29 cellular contexts compared by ENCODE assay signal in the genomic region with DNA sequence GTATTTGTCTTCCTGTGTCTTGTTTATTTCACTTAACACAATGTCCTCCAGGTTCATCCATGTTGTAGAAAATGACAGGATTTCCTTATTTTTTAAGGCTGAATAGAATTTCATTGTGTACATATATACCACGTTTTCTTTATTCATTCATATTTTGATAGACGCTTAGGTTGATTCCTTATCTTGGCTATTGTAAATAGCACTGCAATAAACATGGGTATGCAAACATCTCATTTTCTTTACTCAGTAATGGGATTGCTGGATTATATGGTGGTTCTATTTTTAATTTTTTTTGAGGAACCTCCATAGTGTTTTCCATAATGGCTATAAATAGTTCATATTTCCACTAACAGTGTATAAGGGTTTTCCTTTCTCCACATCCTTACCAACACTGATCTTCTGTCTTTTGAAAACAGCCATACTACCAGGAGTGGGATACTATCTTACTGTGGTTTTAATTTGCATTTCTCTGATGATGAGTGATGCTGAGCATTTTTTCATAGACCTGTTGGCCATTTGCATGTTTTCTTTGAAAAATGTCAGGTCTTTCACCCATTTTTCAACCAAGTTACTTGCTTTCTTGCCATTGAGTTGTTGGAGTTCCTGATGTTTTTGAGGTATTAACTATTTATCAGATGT. TPM values are rescaled to one million over a fixed set of nuclear protein-coding genes. Genes with fewer than 3 reads are reported as not detected.
A peak's percentile ranks its signal among the peaks of the same experiment; 100 is the strongest.
DNase-seq lines count a peak whose midpoint lies in the region; ATAC-seq, FAIRE-seq and TF ChIP-seq lines count a peak whose summit lies in the region.
"Had no signal": no experiment of that assay in that cellular context is flagged by ENCODE, and none has a peak within 500 bp of the region (broad histone marks: within the 10 kb centered on the region; RNA-seq: fewer than 3 reads in every experiment).

No MANE protein-coding gene starts in this region.

- peaks cover 4% of the 10 kb centered on the region for H3K9me3 Mint-ChIP-seq in activated CD4-positive, alpha-beta T cell treated with anti-CD3 and anti-CD28 coated beads, Interleukin-2, amount 10 ng/mL, durations not matched to agents 7 days and 5 days
- H3K9me3 Mint-ChIP-seq in CD8-positive, alpha-beta memory T cell, result no peaks in the 10 kb centered on the region
- H3K9me3 Mint-ChIP-seq in activated T-helper 17 cell treated with anti-CD3 and anti-CD28 coated beads, Interleukin-2, amount 50 U/mL, for 72 hours, result no peaks in the 10 kb centered on the region
- H3K9me3 Mint-ChIP-seq in naive thymus-derived CD4-positive, alpha-beta T cell, result no peaks in the 10 kb centered on the region
- H3K9me3 Mint-ChIP-seq: dendritic cell treated with granulocyte-macrophage colony-stimulating factor and Interleukin-4, amounts not matched to agents 40 ng/mL and 50 ng/mL, for 4 days; naive B cell had no signal

- H3K4me3 Mint-ChIP-seq in activated CD4-positive, alpha-beta T cell treated with anti-CD3 and anti-CD28 coated beads, Interleukin-2, amount 10 ng/mL, durations not matched to agents 7 days and 5 days, result no peak overlapping the region
- H3K4me3 Mint-ChIP-seq in CD8-positive, alpha-beta memory T cell, result no peak overlapping the region
- H3K4me3 Mint-ChIP-seq in activated T-helper 17 cell treated with anti-CD3 and anti-CD28 coated beads, Interleukin-2, amount 50 U/mL, for 72 hours, result peak overlapping the region; percentile 65
- no peak overlapping the region for H3K4me3 Mint-ChIP-seq in naive thymus-derived CD4-positive, alpha-beta T cell
- H3K4me3 Mint-ChIP-seq: dendritic cell treated with granulocyte-macrophage colony-stimulating factor and Interleukin-4, amounts not matched to agents 40 ng/mL and 50 ng/mL, for 4 days; naive B cell had no signal

- no peak for DNase-seq in activated CD4-positive, alpha-beta T cell treated with anti-CD3 and anti-CD28 coated beads, Interleukin-2, amount 10 ng/mL, durations not matched to agents 7 days and 5 days
- DNase-seq in activated CD4-positive, alpha-beta T cell treated with anti-CD3 and anti-CD28 coated beads, Interleukin-2, amount 50 U/mL, for 48 hours, result no peak
- no peak for DNase-seq in CD8-positive, alpha-beta memory T cell
- DNase-seq in naive thymus-derived CD4-positive, alpha-beta T cell, result no peak
- DNase-seq in frontal cortex (ENCODE audit: low spot score in 2 of 2), result no peak
- no peak for DNase-seq in testis
- DNase-seq: central memory CD4-positive, alpha-beta T cell; COR-L47; KG1; left lung; mesendoderm; MG63; naive B cell; NCI-H1105 treated with DMSO at 0.1 percent for 48 hours; NCI-H2029; NCI-H69; occipital lobe; SIG-M5; stimulated activated CD4-positive, alpha-beta T cell treated with anti-CD3 and anti-CD28 coated beads, Interleukin-15, amount 100 ng/mL, for 24 hours; stimulated activated naive CD4-positive, alpha-beta T cell; T-helper 9 cell; WERI-Rb-1 had no signal

- H3K27me3 ChIP-seq in CD8-positive, alpha-beta memory T cell (ENCODE audit: insufficient read depth, low read length, poor library complexity, severe bottlenecking), result no peaks in the 10 kb centered on the region
- H3K27me3 ChIP-seq in naive thymus-derived CD4-positive, alpha-beta T cell (ENCODE audit: control insufficient read depth in 2 of 2, insufficient read depth in 2 of 2, low read length in 2 of 2), result no peaks in the 10 kb centered on the region
- H3K27me3 ChIP-seq in testis, result no peaks in the 10 kb centered on the region
- H3K27me3 ChIP-seq: left lung, MG63, vagina had no signal

- WGBS in testis, 2 donors, result 86 to 93% methylated on average over 2 of the region's 2 CpGs

- ATAC-seq in activated T-helper 17 cell treated with anti-CD3 and anti-CD28 coated beads, Interleukin-2, amount 50 U/mL, for 72 hours (replicated peaks), result peak; percentile 59
- ATAC-seq in naive thymus-derived CD4-positive, alpha-beta T cell, result no peak
- ATAC-seq in GM19452 (IDR thresholded peaks at IDR 0.05; ENCODE audit: unreplicated experiment), result no peak
- ATAC-seq: HCT116, left lung had no signal

- no peak overlapping the region for H3K4me3 ChIP-seq in CD8-positive, alpha-beta memory T cell (ENCODE audit: low read length)
- no peak overlapping the region for H3K4me3 ChIP-seq in naive thymus-derived CD4-positive, alpha-beta T cell (ENCODE audit: low read length)
- no peak overlapping the region for H3K4me3 ChIP-seq in testis
- H3K4me3 ChIP-seq: left lung, MG63, vagina had no signal

- no peak for TF ChIP-seq POLR2A in testis (IDR thresholded peaks at IDR 0.05)

- CTCF ChIA-PET in activated CD4-positive, alpha-beta T cell treated with anti-CD3 and anti-CD28 coated beads, Interleukin-2, amount 10 ng/mL, durations not matched to agents 7 days and 5 days (lab: Charles Lee), result no interaction called here
- CTCF ChIA-PET in CD8-positive, alpha-beta memory T cell (lab: Charles Lee), result no interaction called here
- CTCF ChIA-PET in naive thymus-derived CD4-positive, alpha-beta T cell (lab: Charles Lee), result no interaction called here

- H3K36me3 ChIP-seq in CD8-positive, alpha-beta memory T cell (ENCODE audit: insufficient read depth, low read length), result no peaks in the 10 kb centered on the region
- H3K36me3 ChIP-seq in naive thymus-derived CD4-positive, alpha-beta T cell (ENCODE audit: control insufficient read depth in 2 of 3, insufficient read depth in 3 of 3, low read length in 3 of 3), result no peaks in the 10 kb centered on the region
- H3K36me3 ChIP-seq in testis (ENCODE audit: low read depth, missing control alignments), result peaks cover 4% of the 10 kb centered on the region
- H3K36me3 ChIP-seq: left lung, vagina, WERI-Rb-1 had no signal

- intact Hi-C loops in naive thymus-derived CD4-positive, alpha-beta T cell (cut with micrococcal nuclease), result loop anchor here (5.0 kb wide), 2 partner anchors 32 to 43 kb away; a partner anchor contains a TSS
- intact Hi-C loops in testis (cut with DNase I; ENCODE audit: low total_unique reads), result no loop called here

- H3K4me1 Mint-ChIP-seq in activated CD4-positive, alpha-beta T cell treated with anti-CD3 and anti-CD28 coated beads, Interleukin-2, amount 10 ng/mL, durations not matched to agents 7 days and 5 days, result peaks cover 51% of the 10 kb centered on the region
- H3K4me1 Mint-ChIP-seq in CD8-positive, alpha-beta memory T cell, result peaks cover 35 to 49% (median 48%) of the 10 kb centered on the region in 3 donors
- H3K4me1 Mint-ChIP-seq in activated T-helper 17 cell treated with anti-CD3 and anti-CD28 coated beads, Interleukin-2, amount 50 U/mL, for 72 hours, result peaks cover 41% of the 10 kb centered on the region
- peaks cover 22 to 75% (median 58%) of the 10 kb centered on the region in 7 donors for H3K4me1 Mint-ChIP-seq in naive thymus-derived CD4-positive, alpha-beta T cell

- no peak for FAIRE-seq in frontal cortex (lab: Jason Lieb, UNC)
- FAIRE-seq: endometrium, RCC 7860 had no signal

- H3K36me3 Mint-ChIP-seq in activated CD4-positive, alpha-beta T cell treated with anti-CD3 and anti-CD28 coated beads, Interleukin-2, amount 10 ng/mL, durations not matched to agents 7 days and 5 days (ENCODE audit: low read depth), result peaks cover 14% of the 10 kb centered on the region
- H3K36me3 Mint-ChIP-seq in CD8-positive, alpha-beta memory T cell, result peaks cover 0 to 7% (median 0%) of the 10 kb centered on the region in 3 donors
- peaks cover 75% of the 10 kb centered on the region for H3K36me3 Mint-ChIP-seq in activated T-helper 17 cell treated with anti-CD3 and anti-CD28 coated beads, Interleukin-2, amount 50 U/mL, for 72 hours (ENCODE audit: low read depth)
- H3K36me3 Mint-ChIP-seq in naive thymus-derived CD4-positive, alpha-beta T cell, result peaks cover 0 to 22% (median 0%) of the 10 kb centered on the region in 5 donors
- H3K36me3 Mint-ChIP-seq: naive B cell had no signal

- peak overlapping the region; percentile 5 for H3K27ac Mint-ChIP-seq in activated CD4-positive, alpha-beta T cell treated with anti-CD3 and anti-CD28 coated beads, Interleukin-2, amount 10 ng/mL, durations not matched to agents 7 days and 5 days
- peak overlapping the region; percentile 3 to 90 (median 56) for H3K27ac Mint-ChIP-seq in CD8-positive, alpha-beta memory T cell
- peak overlapping the region; percentile 82 for H3K27ac Mint-ChIP-seq in activated T-helper 17 cell treated with anti-CD3 and anti-CD28 coated beads, Interleukin-2, amount 50 U/mL, for 72 hours
- peak overlapping the region; percentile 7 to 96 (median 87) for H3K27ac Mint-ChIP-seq in naive thymus-derived CD4-positive, alpha-beta T cell
- H3K27ac Mint-ChIP-seq: dendritic cell treated with granulocyte-macrophage colony-stimulating factor and Interleukin-4, amounts not matched to agents 40 ng/mL and 50 ng/mL, for 4 days; naive B cell had no signal

- no peak for TF ChIP-seq CTCF in testis (IDR thresholded peaks at IDR 0.05)

- no peaks in the 10 kb centered on the region for H3K9me3 ChIP-seq in CD8-positive, alpha-beta memory T cell (ENCODE audit: low read length)
- H3K9me3 ChIP-seq in naive thymus-derived CD4-positive, alpha-beta T cell (ENCODE audit: control insufficient read depth in 2 of 3, low read length in 3 of 3), result no peaks in the 10 kb centered on the region
- no peaks in the 10 kb centered on the region for H3K9me3 ChIP-seq in testis
- H3K9me3 ChIP-seq: left lung, MG63, vagina had no signal

- H3K27ac ChIP-seq in CD8-positive, alpha-beta memory T cell (ENCODE audit: low read depth, low read length), result no peak overlapping the region
- no peak overlapping the region for H3K27ac ChIP-seq in naive thymus-derived CD4-positive, alpha-beta T cell (ENCODE audit: low read depth, low read length)
- H3K27ac ChIP-seq in testis, result no peak overlapping the region
- H3K27ac ChIP-seq: left lung, vagina, WERI-Rb-1 had no signal

- POLR2A ChIA-PET in activated CD4-positive, alpha-beta T cell treated with anti-CD3 and anti-CD28 coated beads, Interleukin-2, amount 10 ng/mL, durations not matched to agents 7 days and 5 days (lab: Charles Lee), result interaction anchor here (0.6 kb wide), 1 partner anchor 29 kb away, joined by 3 read pairs; no protein-coding TSS in a partner anchor
- POLR2A ChIA-PET in CD8-positive, alpha-beta memory T cell (lab: Charles Lee), result no interaction called here
- POLR2A ChIA-PET in naive thymus-derived CD4-positive, alpha-beta T cell (lab: Charles Lee), result no interaction called here

- H3K27me3 Mint-ChIP-seq in activated CD4-positive, alpha-beta T cell treated with anti-CD3 and anti-CD28 coated beads, Interleukin-2, amount 10 ng/mL, durations not matched to agents 7 days and 5 days, result no peaks in the 10 kb centered on the region
- H3K27me3 Mint-ChIP-seq in CD8-positive, alpha-beta memory T cell, result no peaks in the 10 kb centered on the region
- no peaks in the 10 kb centered on the region for H3K27me3 Mint-ChIP-seq in activated T-helper 17 cell treated with anti-CD3 and anti-CD28 coated beads, Interleukin-2, amount 50 U/mL, for 72 hours
- no peaks in the 10 kb centered on the region for H3K27me3 Mint-ChIP-seq in naive thymus-derived CD4-positive, alpha-beta T cell
- H3K27me3 Mint-ChIP-seq: dendritic cell treated with granulocyte-macrophage colony-stimulating factor and Interleukin-4, amounts not matched to agents 40 ng/mL and 50 ng/mL, for 4 days; naive B cell had no signal

- peaks cover 27% of the 10 kb centered on the region for H3K4me1 ChIP-seq in CD8-positive, alpha-beta memory T cell (ENCODE audit: insufficient read depth, low read length)
- peaks cover 16 to 39% of the 10 kb centered on the region in 2 donors for H3K4me1 ChIP-seq in naive thymus-derived CD4-positive, alpha-beta T cell (ENCODE audit: control insufficient read depth in 2 of 2, insufficient read depth in 2 of 2, low read length in 2 of 2)
- peaks cover 20% of the 10 kb centered on the region for H3K4me1 ChIP-seq in testis

RNA-seq across cellular contexts. Expression of a gene that starts 32.8 kb away (rescaled TPM):
- 10 to 100 TPM; 33.6 to 35.9 TPM for total RNA-seq in activated CD4-positive, alpha-beta T cell treated with anti-CD3 and anti-CD28 coated beads, Interleukin-2, amount 10 ng/mL, durations not matched to agents 7 days and 5 days
- total RNA-seq in CD8-positive, alpha-beta memory T cell, result 10 to 100 TPM; 37.5 to 41.2 TPM
- 10.3 TPM for polyA plus RNA-seq in CD8-positive, alpha-beta memory T cell
- 100 to 1,000 TPM in 1 of 2 donors, 10 to 100 TPM in 1; 68.8 to 125 TPM for total RNA-seq in activated T-helper 17 cell treated with anti-CD3 and anti-CD28 coated beads, Interleukin-2, amount 50 U/mL, for 72 hours
- 10 to 100 TPM; 26.8 to 42.8 (median 38.9) TPM for total RNA-seq in naive thymus-derived CD4-positive, alpha-beta T cell
- 1 to 10 TPM; 4.4 to 5.0 TPM for polyA plus RNA-seq in naive thymus-derived CD4-positive, alpha-beta T cell
- total RNA-seq in frontal cortex (9.8 TPM), testis (10 to 100 TPM; 42.1 to 48.6 TPM)
- polyA plus RNA-seq in testis (ENCODE audit: insufficient read depth, low read depth, low replicate concordance), result 22.5 TPM

Comparison
In these comparisons a context has a peak if more than half of its experiments do, and no peak if none do; other contexts are left out.
1. H3K27ac Mint-ChIP-seq: peak in every context shown above with its lines; median percentile 87 in naive thymus-derived CD4-positive, alpha-beta T cell; 82 in activated T-helper 17 cell treated with anti-CD3 and anti-CD28 coated beads, Interleukin-2, amount 50 U/mL, for 72 hours; 56 in CD8-positive, alpha-beta memory T cell; 5 in activated CD4-positive, alpha-beta T cell treated with anti-CD3 and anti-CD28 coated beads, Interleukin-2, amount 10 ng/mL, durations not matched to agents 7 days and 5 days.